In genomic region chr4:153223418-153223792, GRCh38 we compare ENCODE assay signal across 8 cellular contexts. TPM values are rescaled to one million over a fixed set of nuclear protein-coding genes. Genes with fewer than 3 reads are reported as not detected.
DNase-seq lines count a peak whose midpoint lies in the region; ATAC-seq and TF ChIP-seq lines count a peak whose summit lies in the region.

No MANE protein-coding gene starts in this region.

- H3K4me3 ChIP-seq in RWPE2 (ENCODE audit: severe bottlenecking) (peak overlapping the region; percentile 39), fibroblast of villous mesenchyme (ENCODE audit: low read depth, low read length) (peak overlapping the region; percentile 73), rectal smooth muscle tissue (ENCODE audit: low read length) (peak overlapping the region; percentile 84)

- H3K27ac ChIP-seq in RWPE2 (ENCODE audit: poor library complexity, severe bottlenecking) (peak overlapping the region; percentile 80), rectal smooth muscle tissue (ENCODE audit: low read depth, low read length) (peak overlapping the region; percentile 86)

- H3K36me3 ChIP-seq in RWPE2 (ENCODE audit: low read depth) (no peaks in the 10 kb centered on the region), rectal smooth muscle tissue (ENCODE audit: control insufficient read depth, insufficient read depth, low read length) (no peaks in the 10 kb centered on the region)

- H3K4me1 ChIP-seq in RWPE2 (ENCODE audit: insufficient read depth, poor library complexity, severe bottlenecking) (peaks cover 8% of the 10 kb centered on the region), rectal smooth muscle tissue (ENCODE audit: control insufficient read depth, insufficient read depth, low read length) (peaks cover 9% of the 10 kb centered on the region)

- H3K27me3 ChIP-seq in RWPE2 (ENCODE audit: insufficient read depth, poor library complexity, severe bottlenecking) (no peaks in the 10 kb centered on the region), rectal smooth muscle tissue (ENCODE audit: control insufficient read depth, insufficient read depth, low read length) (no peaks in the 10 kb centered on the region)

- H3K9ac ChIP-seq in rectal smooth muscle tissue (ENCODE audit: low read length), result no peak overlapping the region

- no peaks in the 10 kb centered on the region for H3K9me3 ChIP-seq in RWPE2 (ENCODE audit: severe bottlenecking)

- DNase-seq in RWPE2 (ENCODE audit: low spot score) (no peak), fibroblast of villous mesenchyme (ENCODE audit: low read depth) (peak; percentile 50), CD1c-positive myeloid dendritic cell (ENCODE audit: extremely low spot score) (no peak), cortex of kidney (lab: John Stamatoyannopoulos, UW) (no peak), amygdala (lab: John Stamatoyannopoulos, UW) (no peak)

- TF ChIP-seq CTCF in RWPE2 (IDR thresholded peaks at IDR 0.05; ENCODE audit: poor library complexity, severe bottlenecking), result no peak
- no peak for TF ChIP-seq CTCF in fibroblast of villous mesenchyme (IDR thresholded peaks at IDR 0.05; ENCODE audit: insufficient read depth, low read depth, low read length)

- ATAC-seq in GM19372 (IDR thresholded peaks at IDR 0.05; ENCODE audit: low read depth, unreplicated experiment), result peak; percentile 21
- ATAC-seq in RWPE2 (ENCODE audit: low read depth), result peak; percentile 17; the same call in 2 of the 3 replicates
- ATAC-seq in GM18519 (IDR thresholded peaks at IDR 0.05; ENCODE audit: low FRiP score, unreplicated experiment), result no peak

RNA-seq across cellular contexts. Expression of gene TRIM2, which starts 19.2 kb away (rescaled TPM):
- total RNA-seq in fibroblast of villous mesenchyme, result 35.1 and 38.0 TPM in 2 replicates
